ENCODE assay signal across 20 cellular contexts in the genomic region with DNA sequence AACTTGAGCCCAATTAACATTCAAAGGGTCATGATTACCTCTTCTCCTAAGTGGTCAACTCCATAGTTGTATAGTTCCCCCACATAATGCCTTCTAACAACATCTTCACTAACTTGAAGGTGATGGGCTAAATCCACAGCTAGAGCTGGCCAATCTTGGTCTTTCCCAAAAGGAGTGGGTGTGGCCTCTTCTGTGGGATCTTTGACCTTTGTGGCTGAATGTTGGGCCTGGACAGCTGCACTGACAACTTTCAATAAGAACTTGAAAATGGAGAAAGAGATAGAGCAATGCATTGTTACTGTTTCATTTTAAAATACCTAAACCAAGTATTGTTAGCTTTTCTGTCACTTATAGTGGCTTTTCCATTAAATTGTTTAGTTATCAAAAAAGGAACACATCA. TPM values are rescaled to one million over a fixed set of nuclear protein-coding genes. Genes with fewer than 3 reads are reported as not detected.
A peak's percentile ranks its signal among the peaks of the same experiment; 100 is the strongest.
DNase-seq lines count a peak whose midpoint lies in the region; ATAC-seq, FAIRE-seq and TF ChIP-seq lines count a peak whose summit lies in the region.
"Had no signal": no experiment of that assay in that cellular context is flagged by ENCODE, and none has a peak within 500 bp of the region (broad histone marks: within the 10 kb centered on the region; RNA-seq: fewer than 3 reads in every experiment).

No MANE protein-coding gene starts in this region.

- intact Hi-C loops in activated CD4-positive, alpha-beta T cell treated with anti-CD3 and anti-CD28 coated beads, Interleukin-2, amount 10 ng/mL, durations not matched to agents 24 days and 14 days (cut with micrococcal nuclease), result no loop called here
- intact Hi-C loops in activated CD4-positive, alpha-beta T cell treated with anti-CD3 and anti-CD28 coated beads for 36 hours (cut with DNase I, micrococcal nuclease), result no loop called here
- intact Hi-C loops in K562 (cut with micrococcal nuclease), result loop anchor here (2.0 kb wide), 1 partner anchor 316 kb away; no protein-coding TSS in a partner anchor

- no peaks in the 10 kb centered on the region for H3K9me1 ChIP-seq in K562 (ENCODE audit: control insufficient read depth, insufficient read depth, low read length)

- TF ChIP-seq EP300 in K562 (IDR thresholded peaks at IDR 0.05; ENCODE audit: low read length), result no peak

- H3K27ac Mint-ChIP-seq in activated CD4-positive, alpha-beta T cell treated with anti-CD3 and anti-CD28 coated beads, Interleukin-2, amount 10 ng/mL, durations not matched to agents 24 days and 14 days, result peak overlapping the region; percentile 41
- H3K27ac Mint-ChIP-seq in activated CD4-positive, alpha-beta T cell treated with anti-CD3 and anti-CD28 coated beads for 36 hours, result no peak overlapping the region
- H3K27ac Mint-ChIP-seq: CD8-positive, alpha-beta T cell had no signal

- ATAC-seq in activated CD4-positive, alpha-beta T cell treated with anti-CD3 and anti-CD28 coated beads for 36 hours, result no peak
- ATAC-seq in K562, result peak; percentile 70
- ATAC-seq: CD8-positive, alpha-beta T cell had no signal

- no peak overlapping the region for H2BK15ac ChIP-seq in mesendoderm (replicated peaks; ENCODE audit: low read depth)

- H3K27me3 ChIP-seq in K562 (ENCODE audit: control insufficient read depth in 2 of 2, insufficient read depth in 2 of 2, low read length in 2 of 2), result no peaks in the 10 kb centered on the region
- H3K27me3 ChIP-seq in mesendoderm (ENCODE audit: insufficient read depth, low read length, poor library complexity), result no peaks in the 10 kb centered on the region

- in situ Hi-C loops in K562 (cut with MboI), result no loop called here

- no peak for DNase-seq in activated CD4-positive, alpha-beta T cell treated with anti-CD3 and anti-CD28 coated beads, Interleukin-2, amount 10 ng/mL, durations not matched to agents 24 days and 14 days
- DNase-seq in activated CD4-positive, alpha-beta T cell treated with anti-CD3 and anti-CD28 coated beads for 36 hours, result no peak
- peak; percentile 61 for DNase-seq in LHCN-M2 (ENCODE audit: low read depth)
- peak in 2 of 4 experiments; percentile 27 to 52 for DNase-seq in K562 (ENCODE audit: extremely low read depth in 1 of 4, low spot score in 3 of 4)
- DNase-seq in mesendoderm, result peak; percentile 3
- no peak for DNase-seq in foreskin melanocyte
- DNase-seq in NCI-H82 treated with DMSO at 0.1 percent for 48 hours (lab: John Stamatoyannopoulos, UW; ENCODE audit: unreplicated experiment), result no peak
- DNase-seq in NCI-H146 (lab: John Stamatoyannopoulos, UW), result no peak
- DNase-seq: CD8-positive, alpha-beta T cell; COR-L47; DMS153; DMS79 treated with DMSO at 0.1 percent for 48 hours; EL; GM23248; H7 had no signal

- no peak overlapping the region for H2AFZ ChIP-seq in K562 (ENCODE audit: low read depth, low read length)
- H2AFZ ChIP-seq: GM23248 had no signal

- no peaks in the 10 kb centered on the region for H3K4me1 ChIP-seq in K562 (replicated peaks in 1 of 2; ENCODE audit: control insufficient read depth in 2 of 2, insufficient read depth in 2 of 2, low read length in 2 of 2)
- H3K4me1 ChIP-seq in mesendoderm (ENCODE audit: control insufficient read depth, low read depth, low read length), result no peaks in the 10 kb centered on the region

- no peak overlapping the region for H2BK120ac ChIP-seq in mesendoderm (ENCODE audit: low read depth, low read length)

- no peak overlapping the region for H3K4ac ChIP-seq in mesendoderm (ENCODE audit: low read depth, low read length)

- H4K8ac ChIP-seq in mesendoderm (ENCODE audit: low read depth, low read length), result no peak overlapping the region

- no peak overlapping the region for H3K4me3 ChIP-seq in K562
- H3K4me3 ChIP-seq in mesendoderm (ENCODE audit: low read length), result no peak overlapping the region
- H3K4me3 ChIP-seq: GM23248 had no signal

- FAIRE-seq in K562 (lab: Jason Lieb, UNC), result no peak
- FAIRE-seq: D721Med, G401.6, GM12891 had no signal

- no TSS peak for BruUV-seq in K562 (replicated peaks; lab: Mats Ljungman, UMichigan)

- no peak overlapping the region for H4K5ac ChIP-seq in mesendoderm (ENCODE audit: low read length)

- H3K9me3 ChIP-seq in K562 (replicated peaks; ENCODE audit: control insufficient read depth, insufficient read depth, low read depth, low read length), result no peaks in the 10 kb centered on the region

- no peaks in the 10 kb centered on the region for H3K79me2 ChIP-seq in K562 (ENCODE audit: control insufficient read depth, insufficient read depth, low read length)
- no peaks in the 10 kb centered on the region for H3K79me2 ChIP-seq in mesendoderm (ENCODE audit: control insufficient read depth, insufficient read depth, low read length)

- no peaks in the 10 kb centered on the region for H4K20me1 ChIP-seq in K562 (replicated peaks; ENCODE audit: control insufficient read depth, insufficient read depth, low read length)

- POLR2A ChIA-PET in activated CD4-positive, alpha-beta T cell treated with anti-CD3 and anti-CD28 coated beads for 36 hours (lab: Charles Lee), result interaction anchor here (0.7 kb wide), 1 partner anchor 55 kb away, joined by 3 read pairs; no protein-coding TSS in a partner anchor
- POLR2A ChIA-PET in K562 (lab: Yijun Ruan, JAX), result interaction anchor here (2.4 kb wide), 1 partner anchor 7 kb away, joined by 6 read pairs; no protein-coding TSS in a partner anchor

- no peak overlapping the region for H2BK5ac ChIP-seq in mesendoderm (ENCODE audit: low read length)

- no peak overlapping the region for H3K18ac ChIP-seq in mesendoderm (ENCODE audit: low read length)

- CTCF ChIA-PET in activated CD4-positive, alpha-beta T cell treated with anti-CD3 and anti-CD28 coated beads for 36 hours (lab: Charles Lee), result interaction anchor here (1.0 to 2.3 kb wide), 2 partner anchors 41 to 81 kb away, joined by 4 to 8 read pairs; no protein-coding TSS in a partner anchor
- CTCF ChIA-PET in K562 (lab: Yijun Ruan, JAX; ENCODE audit: low intra/inter-chr PET ratio), result no interaction called here

- H3K4me1 Mint-ChIP-seq in activated CD4-positive, alpha-beta T cell treated with anti-CD3 and anti-CD28 coated beads, Interleukin-2, amount 10 ng/mL, durations not matched to agents 24 days and 14 days, result peaks cover 11% of the 10 kb centered on the region
- peaks cover 9% of the 10 kb centered on the region for H3K4me1 Mint-ChIP-seq in activated CD4-positive, alpha-beta T cell treated with anti-CD3 and anti-CD28 coated beads for 36 hours
- H3K4me1 Mint-ChIP-seq: CD14-positive monocyte had no signal

- H3K4me3 Mint-ChIP-seq in activated CD4-positive, alpha-beta T cell treated with anti-CD3 and anti-CD28 coated beads, Interleukin-2, amount 10 ng/mL, durations not matched to agents 24 days and 14 days, result no peak overlapping the region
- H3K4me3 Mint-ChIP-seq in activated CD4-positive, alpha-beta T cell treated with anti-CD3 and anti-CD28 coated beads for 36 hours, result no peak overlapping the region
- H3K4me3 Mint-ChIP-seq: CD14-positive monocyte; CD8-positive, alpha-beta T cell had no signal

- TF ChIP-seq RAD21 in K562 (CRISPR knock-in tag; conservative IDR thresholded peaks at IDR 0.05 in 1 of 2, IDR thresholded peaks at IDR 0.05 in 1 of 2), result no peak

- H3K79me1 ChIP-seq in mesendoderm (ENCODE audit: low read length), result no peaks in the 10 kb centered on the region

- no peaks in the 10 kb centered on the region for H3K9me3 Mint-ChIP-seq in activated CD4-positive, alpha-beta T cell treated with anti-CD3 and anti-CD28 coated beads, Interleukin-2, amount 10 ng/mL, durations not matched to agents 24 days and 14 days
- H3K9me3 Mint-ChIP-seq in activated CD4-positive, alpha-beta T cell treated with anti-CD3 and anti-CD28 coated beads for 36 hours (ENCODE audit: low read depth), result no peaks in the 10 kb centered on the region
- H3K9me3 Mint-ChIP-seq: CD14-positive monocyte; CD8-positive, alpha-beta T cell had no signal

- peaks cover 85% of the 10 kb centered on the region for H3K36me3 ChIP-seq in K562 (ENCODE audit: control insufficient read depth, insufficient read depth, low read length)
- peaks cover 5% of the 10 kb centered on the region for H3K36me3 ChIP-seq in mesendoderm (ENCODE audit: control insufficient read depth, insufficient read depth, low read length)

- H3K23ac ChIP-seq in mesendoderm (ENCODE audit: low read length), result no peak overlapping the region

- TF ChIP-seq CTCF in K562 (IDR thresholded peaks at IDR 0.05 in 2 of 3, conservative IDR thresholded peaks at IDR 0.05 in 1 of 3; ENCODE audit: insufficient read depth in 2 of 3, low read depth in 1 of 3, low read length in 3 of 3), result no peak

- no peak for TF ChIP-seq POLR2A in K562 (conservative IDR thresholded peaks at IDR 0.05)

- H3K9ac ChIP-seq in K562 (ENCODE audit: insufficient read depth in 1 of 2, low read depth in 2 of 2, low read length in 2 of 2), result no peak overlapping the region
- H3K9ac ChIP-seq in mesendoderm (ENCODE audit: low read length), result no peak overlapping the region
- H3K9ac ChIP-seq: GM23248 had no signal

- no peak overlapping the region for H3K27ac ChIP-seq in K562 (ENCODE audit: extremely low read depth, low read depth, low read length)
- H3K27ac ChIP-seq in mesendoderm (ENCODE audit: low read depth, low read length), result no peak overlapping the region
- H3K27ac ChIP-seq: 22Rv1, GM23248 had no signal

- no peaks in the 10 kb centered on the region for H3K27me3 Mint-ChIP-seq in activated CD4-positive, alpha-beta T cell treated with anti-CD3 and anti-CD28 coated beads, Interleukin-2, amount 10 ng/mL, durations not matched to agents 24 days and 14 days
- H3K27me3 Mint-ChIP-seq in activated CD4-positive, alpha-beta T cell treated with anti-CD3 and anti-CD28 coated beads for 36 hours, result no peaks in the 10 kb centered on the region

- no peak overlapping the region for H2AK5ac ChIP-seq in mesendoderm (ENCODE audit: low read length)

- H3K36me3 Mint-ChIP-seq in activated CD4-positive, alpha-beta T cell treated with anti-CD3 and anti-CD28 coated beads, Interleukin-2, amount 10 ng/mL, durations not matched to agents 24 days and 14 days (ENCODE audit: low read depth), result peaks cover 43% of the 10 kb centered on the region
- peaks cover 30% of the 10 kb centered on the region for H3K36me3 Mint-ChIP-seq in activated CD4-positive, alpha-beta T cell treated with anti-CD3 and anti-CD28 coated beads for 36 hours (ENCODE audit: low read depth)

- H3K4me2 ChIP-seq in K562 (ENCODE audit: insufficient read depth, low read length), result no peak overlapping the region
- H3K4me2 ChIP-seq in mesendoderm (ENCODE audit: low read length), result no peak overlapping the region

- H3K56ac ChIP-seq in mesendoderm (ENCODE audit: low read length), result no peak overlapping the region

RNA-seq across cellular contexts. Expression of a gene that starts 59.2 kb away (rescaled TPM):
- 80.1 and 84.3 TPM in 2 replicates for total RNA-seq in activated CD4-positive, alpha-beta T cell treated with anti-CD3 and anti-CD28 coated beads, Interleukin-2, amount 10 ng/mL, durations not matched to agents 24 days and 14 days
- total RNA-seq in activated CD4-positive, alpha-beta T cell treated with anti-CD3 and anti-CD28 coated beads for 36 hours, result 10 to 100 TPM; 59.9 to 86.6 TPM
- total RNA-seq in LHCN-M2 (2014; rRNA removed), result 104 and 107 TPM in 2 replicates
- 42.5 TPM for polyA plus RNA-seq in LHCN-M2 (2012)
- 32.7 and 56.1 TPM in 2 replicates for total RNA-seq in K562 (2011; cell fraction: chromatin; rRNA removed; ENCODE audit: low replicate concordance)
- total RNA-seq in K562 (2011; cell fraction: nucleolus; rRNA removed), result 23.2 and 25.7 TPM in 2 replicates
- 41.6 and 45.5 TPM in 2 replicates for total RNA-seq in K562 (2011; cell fraction: nucleoplasm; rRNA removed)
- total RNA-seq in K562 (2014; rRNA removed), result 93.8 and 117 TPM in 2 replicates
- 127 and 150 TPM in 2 replicates for total RNA-seq in K562 (2014; rRNA removed; fragmentation: Illumina TruSeq; extraction: Trizol)
- 127 and 129 TPM in 2 replicates for total RNA-seq in K562 (2015; rRNA removed; fragmentation: Illumina TruSeq; extraction: Trizol)
- total RNA-seq in K562 (2021), result 104 and 107 TPM in 2 replicates
- polyA plus RNA-seq in K562 (2011; rRNA removed), result 46.5 and 63.6 TPM in 2 replicates
- 14.4 and 23.8 TPM in 2 replicates for polyA plus RNA-seq in K562 (2011; cell fraction: cytosol; rRNA removed)
- polyA plus RNA-seq in K562 (2011; cell fraction: nucleus; rRNA removed), result 72.5 and 73.7 TPM in 2 replicates
- polyA plus RNA-seq in K562 (2012), result 61.0 and 87.7 TPM in 2 replicates
- polyA plus RNA-seq in K562 (2014; fragmentation: Illumina TruSeq; extraction: Trizol), result 96.5 and 106 TPM in 2 replicates
- 10 to 100 TPM; 39.6 to 50.4 TPM for polyA plus RNA-seq in K562 (2014; fragmentation: Nextera tagmentation; extraction: Ambion mirVana)
- 75.6 and 76.1 TPM in 2 replicates for polyA plus RNA-seq in K562 (2014; rRNA removed)
- polyA minus RNA-seq in K562 (2011; rRNA and poly(A)+ RNA removed), result 86.8 and 91.2 TPM in 2 replicates
- polyA minus RNA-seq in K562 (2011; cell fraction: cytosol; rRNA and poly(A)+ RNA removed), result 33.7 and 37.8 TPM in 2 replicates
- polyA minus RNA-seq in K562 (2011; cell fraction: nucleus; rRNA and poly(A)+ RNA removed), result 32.6 and 67.3 TPM in 2 replicates
- polyA plus RNA-seq in mesendoderm (2013, experiment 1 of 2), result 41.4 TPM
- 41.0 TPM for polyA plus RNA-seq in mesendoderm (2013, experiment 2 of 2)

Comparison
In these comparisons a context has a peak if more than half of its experiments do, and no peak if none do; other contexts are left out.
1. DNase-seq: peak in LHCN-M2 (single experiment) and mesendoderm (single experiment); none in activated CD4-positive, alpha-beta T cell treated with anti-CD3 and anti-CD28 coated beads, Interleukin-2, amount 10 ng/mL, durations not matched to agents 24 days and 14 days (single experiment), activated CD4-positive, alpha-beta T cell treated with anti-CD3 and anti-CD28 coated beads for 36 hours (single experiment), foreskin melanocyte (single experiment), NCI-H82 treated with DMSO at 0.1 percent for 48 hours (single experiment) and NCI-H146 (single experiment).